ENCODE assay signal across 8 cellular contexts in genomic region chr10:100996678-100997363, GRCh38. TPM values are rescaled to one million over a fixed set of nuclear protein-coding genes. Genes with fewer than 3 reads are reported as not detected.
DNase-seq lines count a peak whose midpoint lies in the region; ATAC-seq and TF ChIP-seq lines count a peak whose summit lies in the region.

No MANE protein-coding gene starts in this region.

- DNase-seq in AG08396 (ENCODE audit: low spot score) (peak; percentile 48), NCI-H69 (lab: John Stamatoyannopoulos, UW) (peak; percentile 61), left ventricle myocardium inferior (no peak), retinal pigment epithelial cell (ENCODE audit: low read depth) (no peak), occipital lobe (lab: John Stamatoyannopoulos, UW) (no peak)
- peak; percentile 48 for DNase-seq in activated naive CD4-positive, alpha-beta T cell treated with anti-CD3 and anti-CD28 coated beads for 36 hours

- no peaks in the 10 kb centered on the region for H3K27me3 Mint-ChIP-seq in activated naive CD4-positive, alpha-beta T cell treated with anti-CD3 and anti-CD28 coated beads for 36 hours (ENCODE audit: low read depth)

- peak overlapping the region; percentile 84 for H3K4me3 Mint-ChIP-seq in activated naive CD4-positive, alpha-beta T cell treated with anti-CD3 and anti-CD28 coated beads for 36 hours

- peaks cover 54% of the 10 kb centered on the region for H3K4me1 ChIP-seq in left ventricle myocardium inferior

- H3K36me3 Mint-ChIP-seq in activated naive CD4-positive, alpha-beta T cell treated with anti-CD3 and anti-CD28 coated beads for 36 hours (ENCODE audit: low read depth), result peaks cover 10% of the 10 kb centered on the region

- peaks cover 18% of the 10 kb centered on the region for H3K36me3 ChIP-seq in left ventricle myocardium inferior

- peak overlapping the region; percentile 100 for H3K27ac ChIP-seq in left ventricle myocardium inferior (replicated peaks)

- H3K9me3 ChIP-seq in left ventricle myocardium inferior (replicated peaks), result no peaks in the 10 kb centered on the region

- CTCF ChIA-PET in activated naive CD4-positive, alpha-beta T cell treated with anti-CD3 and anti-CD28 coated beads for 36 hours (lab: Charles Lee), result interaction anchor here (0.6 to 6.4 kb wide), 14 partner anchors 8 to 320 kb away, joined by 3 to 94 read pairs (median 8); partner anchors contain the start of genes MRPL43, PDZD7, SFXN3 and SLF2

- H3K27ac Mint-ChIP-seq in activated naive CD4-positive, alpha-beta T cell treated with anti-CD3 and anti-CD28 coated beads for 36 hours, result peak overlapping the region; percentile 92

- TF ChIP-seq CTCF in left ventricle myocardium inferior (IDR thresholded peaks at IDR 0.05; ENCODE audit: borderline replicate concordance), result no peak
- TF ChIP-seq CTCF in retinal pigment epithelial cell (conservative IDR thresholded peaks at IDR 0.05; ENCODE audit: low read depth, low read length), result no peak

- H3K27me3 ChIP-seq in left ventricle myocardium inferior (ENCODE audit: low read depth), result no peaks in the 10 kb centered on the region

- peaks cover 18% of the 10 kb centered on the region for H3K4me1 Mint-ChIP-seq in activated naive CD4-positive, alpha-beta T cell treated with anti-CD3 and anti-CD28 coated beads for 36 hours (ENCODE audit: low read depth)

- H3K4me3 ChIP-seq in left ventricle myocardium inferior (peak overlapping the region; percentile 96), retinal pigment epithelial cell (ENCODE audit: low read length) (peak overlapping the region; percentile 77)

- H3K9me3 Mint-ChIP-seq in activated naive CD4-positive, alpha-beta T cell treated with anti-CD3 and anti-CD28 coated beads for 36 hours, result no peaks in the 10 kb centered on the region

- ATAC-seq in GM19023 (IDR thresholded peaks at IDR 0.05; ENCODE audit: unreplicated experiment), result peak; percentile 21
- no peak for ATAC-seq in GM21786 (IDR thresholded peaks at IDR 0.05; ENCODE audit: unreplicated experiment)

- intact Hi-C loops in activated naive CD4-positive, alpha-beta T cell treated with anti-CD3 and anti-CD28 coated beads for 36 hours (cut with micrococcal nuclease), result loop anchor here (1.0 to 5.0 kb wide), 5 partner anchors 10 to 625 kb away; partner anchors contain the start of genes HIF1AN, KAZALD1, MRPL43 and SLF2
- intact Hi-C loops in left ventricle myocardium inferior (cut with micrococcal nuclease), result no loop called here

RNA-seq across cellular contexts. Expression of gene LZTS2, which starts 2.8 kb away (rescaled TPM):
- 1 to 10 TPM; 8.3 to 8.9 TPM for total RNA-seq in activated naive CD4-positive, alpha-beta T cell treated with anti-CD3 and anti-CD28 coated beads for 36 hours
- total RNA-seq in left ventricle myocardium inferior, result 35.6 TPM
- 15.4 TPM for total RNA-seq in occipital lobe

RNA-seq across cellular contexts. Expression of gene TWNK, which starts 9.5 kb away (rescaled TPM):
- 10 to 100 TPM; 10.4 to 11.4 TPM for total RNA-seq in activated naive CD4-positive, alpha-beta T cell treated with anti-CD3 and anti-CD28 coated beads for 36 hours
- total RNA-seq in left ventricle myocardium inferior (7.3 TPM), occipital lobe (4.7 TPM)

RNA-seq across cellular contexts. Expression of gene MRPL43, which starts 9.5 kb away (rescaled TPM):
- total RNA-seq in activated naive CD4-positive, alpha-beta T cell treated with anti-CD3 and anti-CD28 coated beads for 36 hours, result 10 to 100 TPM; 45.0 to 47.3 TPM
- total RNA-seq in left ventricle myocardium inferior (49.7 TPM), occipital lobe (37.9 TPM)

RNA-seq across cellular contexts. Expression of gene SEMA4G, which starts 27.5 kb away (rescaled TPM):
- under 1 TPM; 0.48 to 0.59 TPM for total RNA-seq in activated naive CD4-positive, alpha-beta T cell treated with anti-CD3 and anti-CD28 coated beads for 36 hours
- total RNA-seq in left ventricle myocardium inferior, result 0.52 TPM
- total RNA-seq in occipital lobe, result 8.0 TPM

RNA-seq across cellular contexts. Expression of gene PDZD7, which starts 34.1 kb away (rescaled TPM):
- total RNA-seq in activated naive CD4-positive, alpha-beta T cell treated with anti-CD3 and anti-CD28 coated beads for 36 hours, result under 1 TPM; 0.37 to 0.62 TPM
- 0.27 TPM for total RNA-seq in left ventricle myocardium inferior
- 4.5 TPM for total RNA-seq in occipital lobe

Comparison
In these comparisons a context has a peak if more than half of its experiments do, and no peak if none do; other contexts are left out.
1. DNase-seq: peak in AG08396 (single experiment), NCI-H69 (single experiment) and activated naive CD4-positive, alpha-beta T cell treated with anti-CD3 and anti-CD28 coated beads for 36 hours (single experiment); none in left ventricle myocardium inferior (single experiment), retinal pigment epithelial cell (single experiment) and occipital lobe (single experiment).